ENCODE assay signal across 1 cellular context in the genomic region with DNA sequence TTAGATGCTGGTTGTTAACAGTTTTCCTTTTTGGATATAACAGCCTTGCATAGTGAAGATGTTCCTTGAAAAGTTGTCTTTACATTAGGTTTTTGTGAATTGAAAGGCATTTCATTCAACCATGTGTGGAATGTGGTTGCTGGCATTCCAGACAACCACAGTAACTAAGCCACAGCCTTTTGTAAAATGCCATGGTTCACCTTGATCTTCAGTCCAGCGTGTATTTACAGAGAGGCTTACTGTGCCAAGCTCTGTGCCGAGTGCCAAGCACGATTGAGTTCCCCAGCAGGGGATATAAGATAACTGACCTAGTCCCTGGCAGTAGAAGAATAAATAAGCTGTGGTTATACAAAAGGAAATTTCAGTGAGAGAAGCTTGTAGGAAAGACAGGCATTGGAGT.
TF ChIP-seq lines count a peak whose summit lies in the region.

No MANE protein-coding gene starts in this region.

TF ChIP-seq in GM12878, 131 proteins besides CTCF, POLR2A, EP300 and RAD21 (continued from another document):
- TF ChIP-seq, protein P1, sequence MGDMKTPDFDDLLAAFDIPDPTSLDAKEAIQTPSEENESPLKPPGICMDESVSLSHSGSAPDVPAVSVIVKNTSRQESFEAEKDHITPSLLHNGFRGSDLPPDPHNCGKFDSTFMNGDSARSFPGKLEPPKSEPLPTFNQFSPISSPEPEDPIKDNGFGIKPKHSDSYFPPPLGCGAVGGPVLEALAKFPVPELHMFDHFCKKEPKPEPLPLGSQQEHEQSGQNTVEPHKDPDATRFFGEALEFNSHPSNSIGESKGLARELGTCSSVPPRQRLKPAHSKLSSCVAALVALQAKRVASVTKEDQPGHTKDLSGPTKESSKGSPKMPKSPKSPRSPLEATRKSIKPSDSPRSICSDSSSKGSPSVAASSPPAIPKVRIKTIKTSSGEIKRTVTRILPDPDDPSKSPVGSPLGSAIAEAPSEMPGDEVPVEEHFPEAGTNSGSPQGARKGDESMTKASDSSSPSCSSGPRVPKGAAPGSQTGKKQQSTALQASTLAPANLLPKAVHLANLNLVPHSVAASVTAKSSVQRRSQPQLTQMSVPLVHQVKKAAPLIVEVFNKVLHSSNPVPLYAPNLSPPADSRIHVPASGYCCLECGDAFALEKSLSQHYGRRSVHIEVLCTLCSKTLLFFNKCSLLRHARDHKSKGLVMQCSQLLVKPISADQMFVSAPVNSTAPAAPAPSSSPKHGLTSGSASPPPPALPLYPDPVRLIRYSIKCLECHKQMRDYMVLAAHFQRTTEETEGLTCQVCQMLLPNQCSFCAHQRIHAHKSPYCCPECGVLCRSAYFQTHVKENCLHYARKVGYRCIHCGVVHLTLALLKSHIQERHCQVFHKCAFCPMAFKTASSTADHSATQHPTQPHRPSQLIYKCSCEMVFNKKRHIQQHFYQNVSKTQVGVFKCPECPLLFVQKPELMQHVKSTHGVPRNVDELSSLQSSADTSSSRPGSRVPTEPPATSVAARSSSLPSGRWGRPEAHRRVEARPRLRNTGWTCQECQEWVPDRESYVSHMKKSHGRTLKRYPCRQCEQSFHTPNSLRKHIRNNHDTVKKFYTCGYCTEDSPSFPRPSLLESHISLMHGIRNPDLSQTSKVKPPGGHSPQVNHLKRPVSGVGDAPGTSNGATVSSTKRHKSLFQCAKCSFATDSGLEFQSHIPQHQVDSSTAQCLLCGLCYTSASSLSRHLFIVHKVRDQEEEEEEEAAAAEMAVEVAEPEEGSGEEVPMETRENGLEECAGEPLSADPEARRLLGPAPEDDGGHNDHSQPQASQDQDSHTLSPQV (IDR thresholded peaks at IDR 0.05): no peak
- TF ChIP-seq IRF4 (IDR thresholded peaks at IDR 0.05; ENCODE audit: low read depth, low read length) (no peak), TCF7 (IDR thresholded peaks at IDR 0.05; ENCODE audit: borderline replicate concordance) (no peak), ASH2L (IDR thresholded peaks at IDR 0.05; ENCODE audit: borderline replicate concordance, low read depth) (no peak), SMC3 (IDR thresholded peaks at IDR 0.05; ENCODE audit: borderline replicate concordance, low read length) (no peak), NR2C2 (IDR thresholded peaks at IDR 0.05; ENCODE audit: borderline replicate concordance, control insufficient read depth, insufficient read length, low read depth) (no peak), HDGF (IDR thresholded peaks at IDR 0.05) (no peak), FOXM1 (IDR thresholded peaks at IDR 0.05; ENCODE audit: low read depth, low read length) (no peak), ZNF24 (IDR thresholded peaks at IDR 0.05) (no peak), MYB (IDR thresholded peaks at IDR 0.05; ENCODE audit: borderline replicate concordance, low read depth, low read length) (no peak)
- TF ChIP-seq, protein P2, sequence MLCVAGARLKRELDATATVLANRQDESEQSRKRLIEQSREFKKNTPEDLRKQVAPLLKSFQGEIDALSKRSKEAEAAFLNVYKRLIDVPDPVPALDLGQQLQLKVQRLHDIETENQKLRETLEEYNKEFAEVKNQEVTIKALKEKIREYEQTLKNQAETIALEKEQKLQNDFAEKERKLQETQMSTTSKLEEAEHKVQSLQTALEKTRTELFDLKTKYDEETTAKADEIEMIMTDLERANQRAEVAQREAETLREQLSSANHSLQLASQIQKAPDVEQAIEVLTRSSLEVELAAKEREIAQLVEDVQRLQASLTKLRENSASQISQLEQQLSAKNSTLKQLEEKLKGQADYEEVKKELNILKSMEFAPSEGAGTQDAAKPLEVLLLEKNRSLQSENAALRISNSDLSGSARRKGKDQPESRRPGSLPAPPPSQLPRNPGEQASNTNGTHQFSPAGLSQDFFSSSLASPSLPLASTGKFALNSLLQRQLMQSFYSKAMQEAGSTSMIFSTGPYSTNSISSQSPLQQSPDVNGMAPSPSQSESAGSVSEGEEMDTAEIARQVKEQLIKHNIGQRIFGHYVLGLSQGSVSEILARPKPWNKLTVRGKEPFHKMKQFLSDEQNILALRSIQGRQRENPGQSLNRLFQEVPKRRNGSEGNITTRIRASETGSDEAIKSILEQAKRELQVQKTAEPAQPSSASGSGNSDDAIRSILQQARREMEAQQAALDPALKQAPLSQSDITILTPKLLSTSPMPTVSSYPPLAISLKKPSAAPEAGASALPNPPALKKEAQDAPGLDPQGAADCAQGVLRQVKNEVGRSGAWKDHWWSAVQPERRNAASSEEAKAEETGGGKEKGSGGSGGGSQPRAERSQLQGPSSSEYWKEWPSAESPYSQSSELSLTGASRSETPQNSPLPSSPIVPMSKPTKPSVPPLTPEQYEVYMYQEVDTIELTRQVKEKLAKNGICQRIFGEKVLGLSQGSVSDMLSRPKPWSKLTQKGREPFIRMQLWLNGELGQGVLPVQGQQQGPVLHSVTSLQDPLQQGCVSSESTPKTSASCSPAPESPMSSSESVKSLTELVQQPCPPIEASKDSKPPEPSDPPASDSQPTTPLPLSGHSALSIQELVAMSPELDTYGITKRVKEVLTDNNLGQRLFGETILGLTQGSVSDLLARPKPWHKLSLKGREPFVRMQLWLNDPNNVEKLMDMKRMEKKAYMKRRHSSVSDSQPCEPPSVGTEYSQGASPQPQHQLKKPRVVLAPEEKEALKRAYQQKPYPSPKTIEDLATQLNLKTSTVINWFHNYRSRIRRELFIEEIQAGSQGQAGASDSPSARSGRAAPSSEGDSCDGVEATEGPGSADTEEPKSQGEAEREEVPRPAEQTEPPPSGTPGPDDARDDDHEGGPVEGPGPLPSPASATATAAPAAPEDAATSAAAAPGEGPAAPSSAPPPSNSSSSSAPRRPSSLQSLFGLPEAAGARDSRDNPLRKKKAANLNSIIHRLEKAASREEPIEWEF (IDR thresholded peaks at IDR 0.05; ENCODE audit: insufficient replicate concordance, low read depth, low read length): no peak
- TF ChIP-seq, protein P3, sequence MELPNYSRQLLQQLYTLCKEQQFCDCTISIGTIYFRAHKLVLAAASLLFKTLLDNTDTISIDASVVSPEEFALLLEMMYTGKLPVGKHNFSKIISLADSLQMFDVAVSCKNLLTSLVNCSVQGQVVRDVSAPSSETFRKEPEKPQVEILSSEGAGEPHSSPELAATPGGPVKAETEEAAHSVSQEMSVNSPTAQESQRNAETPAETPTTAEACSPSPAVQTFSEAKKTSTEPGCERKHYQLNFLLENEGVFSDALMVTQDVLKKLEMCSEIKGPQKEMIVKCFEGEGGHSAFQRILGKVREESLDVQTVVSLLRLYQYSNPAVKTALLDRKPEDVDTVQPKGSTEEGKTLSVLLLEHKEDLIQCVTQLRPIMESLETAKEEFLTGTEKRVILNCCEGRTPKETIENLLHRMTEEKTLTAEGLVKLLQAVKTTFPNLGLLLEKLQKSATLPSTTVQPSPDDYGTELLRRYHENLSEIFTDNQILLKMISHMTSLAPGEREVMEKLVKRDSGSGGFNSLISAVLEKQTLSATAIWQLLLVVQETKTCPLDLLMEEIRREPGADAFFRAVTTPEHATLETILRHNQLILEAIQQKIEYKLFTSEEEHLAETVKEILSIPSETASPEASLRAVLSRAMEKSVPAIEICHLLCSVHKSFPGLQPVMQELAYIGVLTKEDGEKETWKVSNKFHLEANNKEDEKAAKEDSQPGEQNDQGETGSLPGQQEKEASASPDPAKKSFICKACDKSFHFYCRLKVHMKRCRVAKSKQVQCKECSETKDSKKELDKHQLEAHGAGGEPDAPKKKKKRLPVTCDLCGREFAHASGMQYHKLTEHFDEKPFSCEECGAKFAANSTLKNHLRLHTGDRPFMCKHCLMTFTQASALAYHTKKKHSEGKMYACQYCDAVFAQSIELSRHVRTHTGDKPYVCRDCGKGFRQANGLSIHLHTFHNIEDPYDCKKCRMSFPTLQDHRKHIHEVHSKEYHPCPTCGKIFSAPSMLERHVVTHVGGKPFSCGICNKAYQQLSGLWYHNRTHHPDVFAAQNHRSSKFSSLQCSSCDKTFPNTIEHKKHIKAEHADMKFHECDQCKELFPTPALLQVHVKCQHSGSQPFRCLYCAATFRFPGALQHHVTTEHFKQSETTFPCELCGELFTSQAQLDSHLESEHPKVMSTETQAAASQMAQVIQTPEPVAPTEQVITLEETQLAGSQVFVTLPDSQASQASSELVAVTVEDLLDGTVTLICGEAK (IDR thresholded peaks at IDR 0.05; ENCODE audit: borderline replicate concordance): no peak
